Comparison of ENCODE assay signal across 9 cellular contexts in genomic region chr2:113138428-113139322, GRCh38. TPM values are rescaled to one million over a fixed set of nuclear protein-coding genes. Genes with fewer than 3 reads are reported as not detected.
DNase-seq lines count a peak whose midpoint lies in the region; ATAC-seq and TF ChIP-seq lines count a peak whose summit lies in the region.
"Had no signal": no experiment of that assay in that cellular context is flagged by ENCODE, and none has a peak within 500 bp of the region (broad histone marks: within the 10 kb centered on the region; RNA-seq: fewer than 3 reads in every experiment).

No MANE protein-coding gene starts in this region.

- H3K36me3 Mint-ChIP-seq in T-helper 1 cell treated with Interleukin-12 subunit alpha and Interleukin-12 subunit beta and Interleukin-4 antibody, amounts not matched to agents 30 μg/mL and 1 μg/mL, for 36 hours (ENCODE audit: low read depth) = no peaks in the 10 kb centered on the region

- in situ Hi-C loops in GM23248 (cut with MboI) = no loop called here

- peak overlapping the region; percentile 64 for H2AFZ ChIP-seq in GM23248

- H3K27ac ChIP-seq in DOHH2 (ENCODE audit: low read depth, low read length) (no peak overlapping the region), GM23248 (no peak overlapping the region)

- ATAC-seq in left colon = peak; percentile 75

- H3K9me3 ChIP-seq in DOHH2 (ENCODE audit: control insufficient read depth, insufficient read depth, low read length) = no peaks in the 10 kb centered on the region
- H3K9me3 ChIP-seq in GM23248 (ENCODE audit: low read depth) = no peaks in the 10 kb centered on the region

- peak overlapping the region; percentile 7 for H3K27ac Mint-ChIP-seq in T-helper 1 cell treated with Interleukin-12 subunit alpha and Interleukin-12 subunit beta and Interleukin-4 antibody, amounts not matched to agents 30 μg/mL and 1 μg/mL, for 36 hours
- H3K27ac Mint-ChIP-seq: dendritic cell treated with granulocyte-macrophage colony-stimulating factor and Interleukin-4, amounts not matched to agents 40 ng/mL and 50 ng/mL, for 4 days had no signal

- no peaks in the 10 kb centered on the region for H3K9me3 Mint-ChIP-seq in T-helper 1 cell treated with Interleukin-12 subunit alpha and Interleukin-12 subunit beta and Interleukin-4 antibody, amounts not matched to agents 30 μg/mL and 1 μg/mL, for 36 hours
- H3K9me3 Mint-ChIP-seq: dendritic cell treated with granulocyte-macrophage colony-stimulating factor and Interleukin-4, amounts not matched to agents 40 ng/mL and 50 ng/mL, for 4 days had no signal

- peak overlapping the region; percentile 63 for H3K4me2 ChIP-seq in DOHH2 (ENCODE audit: low read length)
- peak overlapping the region; percentile 47 for H3K4me2 ChIP-seq in GM23248 (ENCODE audit: unreplicated experiment)

- H3F3A ChIP-seq in DOHH2 (ENCODE audit: control insufficient read depth, insufficient read depth) = no peaks in the 10 kb centered on the region
- no peaks in the 10 kb centered on the region for H3F3A ChIP-seq in GM23248 (ENCODE audit: insufficient read depth)

- H3K4me1 ChIP-seq in DOHH2 (ENCODE audit: control insufficient read depth, low read length) = peaks cover 10% of the 10 kb centered on the region
- peaks cover 4% of the 10 kb centered on the region for H3K4me1 ChIP-seq in GM23248 (ENCODE audit: insufficient read depth)

- DNase-seq in GM23248 (peak; percentile 61), NCI-H1105 (lab: John Stamatoyannopoulos, UW) (peak; percentile 57), cerebellar cortex (ENCODE audit: low spot score) (peak; percentile 66), left colon (peak in 1 of 2 donors; percentile 31), stromal cell of bone marrow (ENCODE audit: low read depth) (peak; percentile 50), GOT3 (lab: John Stamatoyannopoulos, UW) (no peak)

- H3K36me3 ChIP-seq in DOHH2 (ENCODE audit: control insufficient read depth, low read length) = no peaks in the 10 kb centered on the region
- H3K36me3 ChIP-seq in GM23248 (ENCODE audit: low read depth) = no peaks in the 10 kb centered on the region

- peaks cover 33% of the 10 kb centered on the region for H3K4me1 Mint-ChIP-seq in T-helper 1 cell treated with Interleukin-12 subunit alpha and Interleukin-12 subunit beta and Interleukin-4 antibody, amounts not matched to agents 30 μg/mL and 1 μg/mL, for 36 hours (ENCODE audit: low read depth)

- peak; percentile 77 for TF ChIP-seq CTCF in DOHH2 (IDR thresholded peaks at IDR 0.05; ENCODE audit: low read depth, low read length, poor library complexity, severe bottlenecking)

- H3K79me2 ChIP-seq in DOHH2 (ENCODE audit: control insufficient read depth, low read length) = no peaks in the 10 kb centered on the region
- no peaks in the 10 kb centered on the region for H3K79me2 ChIP-seq in GM23248 (ENCODE audit: insufficient read depth)

- H3K4me3 ChIP-seq in DOHH2 (ENCODE audit: low read length) (peak overlapping the region; percentile 50), GM23248 (no peak overlapping the region)

- peak overlapping the region; percentile 26 for H3K4me3 Mint-ChIP-seq in T-helper 1 cell treated with Interleukin-12 subunit alpha and Interleukin-12 subunit beta and Interleukin-4 antibody, amounts not matched to agents 30 μg/mL and 1 μg/mL, for 36 hours
- H3K4me3 Mint-ChIP-seq: dendritic cell treated with granulocyte-macrophage colony-stimulating factor and Interleukin-4, amounts not matched to agents 40 ng/mL and 50 ng/mL, for 4 days had no signal

- H3K27me3 Mint-ChIP-seq in T-helper 1 cell treated with Interleukin-12 subunit alpha and Interleukin-12 subunit beta and Interleukin-4 antibody, amounts not matched to agents 30 μg/mL and 1 μg/mL, for 36 hours (ENCODE audit: low read depth) = peaks cover 4% of the 10 kb centered on the region
- H3K27me3 Mint-ChIP-seq: dendritic cell treated with granulocyte-macrophage colony-stimulating factor and Interleukin-4, amounts not matched to agents 40 ng/mL and 50 ng/mL, for 4 days had no signal

- no peaks in the 10 kb centered on the region for H4K20me1 ChIP-seq in DOHH2 (ENCODE audit: control insufficient read depth, insufficient read depth, low read depth, low read length)
- no peaks in the 10 kb centered on the region for H4K20me1 ChIP-seq in GM23248 (ENCODE audit: insufficient read depth)

- WGBS in GM23248 (ENCODE audit: low coverage in 1 of 2, low lambda C conversion rate in 2 of 2, missing lambda C conversion rate in 2 of 2), 2 experiments = 47 to 49% methylated on average over 13 of the region's 13 CpGs

- no peaks in the 10 kb centered on the region for H3K27me3 ChIP-seq in DOHH2 (ENCODE audit: control insufficient read depth, low read length)
- no peaks in the 10 kb centered on the region for H3K27me3 ChIP-seq in GM23248 (replicated peaks; ENCODE audit: insufficient read depth)

- intact Hi-C loops in left colon (cut with DNase I, micrococcal nuclease) = no loop called here

- H3K9me2 ChIP-seq in DOHH2 (replicated peaks; ENCODE audit: control insufficient read depth, low read length) (no peaks in the 10 kb centered on the region), GM23248 (ENCODE audit: insufficient read depth) (no peaks in the 10 kb centered on the region)

- no peak overlapping the region for H3K9ac ChIP-seq in GM23248

RNA-seq across cellular contexts. Expression of gene IL1RN, which starts 11.3 kb away (rescaled TPM):
- 2.4 TPM in 1 of 2 replicates, not detected in the other for total RNA-seq in GM23248 (2014; rRNA removed; shearing (Covaris generic))
- 0.14 TPM in 1 of 2 replicates, not detected in the other for polyA plus RNA-seq in GM23248 (2016; fragmentation: Nextera tagmentation; extraction: Ambion mirVana)
- total RNA-seq in left colon = 10 to 100 TPM in 1 of 2 donors, 1 to 10 TPM in 1; 2.6 to 15.7 TPM

RNA-seq across cellular contexts. Expression of gene PSD4, which starts 35.1 kb away (rescaled TPM):
- 2.8 and 6.1 TPM in 2 replicates for total RNA-seq in GM23248 (2014; rRNA removed; shearing (Covaris generic))
- polyA plus RNA-seq in GM23248 (2016; fragmentation: Nextera tagmentation; extraction: Ambion mirVana) = 0.63 and 1.1 TPM in 2 replicates
- total RNA-seq in left colon = 10 to 100 TPM; 68.4 to 72.1 TPM
